Comparison of ENCODE assay signal across 8 cellular contexts in genomic region chr12:68932123-68932700, GRCh38. TPM values are rescaled to one million over a fixed set of nuclear protein-coding genes. Genes with fewer than 3 reads are reported as not detected.
DNase-seq lines count a peak whose midpoint lies in the region; ATAC-seq and TF ChIP-seq lines count a peak whose summit lies in the region.

No MANE protein-coding gene starts in this region.

- ATAC-seq in GM19452 (IDR thresholded peaks at IDR 0.05; ENCODE audit: unreplicated experiment) (peak; percentile 42), HG03439 (IDR thresholded peaks at IDR 0.05; ENCODE audit: unreplicated experiment) (peak; percentile 27), heart left ventricle (peak in 2 of 4 donors; percentile 21 to 35)

- no peak for TF ChIP-seq CTCF in heart left ventricle (IDR thresholded peaks at IDR 0.05)

- H3K4me3 Mint-ChIP-seq in CD8-positive, alpha-beta memory T cell: peak overlapping the region; percentile 83 to 93 (median 87)
- peak overlapping the region; percentile 75 for H3K4me3 Mint-ChIP-seq in activated CD4-positive, alpha-beta memory T cell treated with anti-CD3 and anti-CD28 coated beads, Interleukin-2, amount 10 ng/mL, durations not matched to agents 7 days and 5 days

- no peak overlapping the region for H3K27ac ChIP-seq in CD8-positive, alpha-beta memory T cell (ENCODE audit: low read depth, low read length)
- H3K27ac ChIP-seq in heart left ventricle: peak overlapping the region in 9 of 12 donors; percentile 55 to 81 (median 65)

- peaks cover 29 to 51% of the 10 kb centered on the region in 2 donors for H3K27me3 Mint-ChIP-seq in CD8-positive, alpha-beta memory T cell
- H3K27me3 Mint-ChIP-seq in activated CD4-positive, alpha-beta memory T cell treated with anti-CD3 and anti-CD28 coated beads, Interleukin-2, amount 10 ng/mL, durations not matched to agents 7 days and 5 days: peaks cover 24% of the 10 kb centered on the region

- peaks cover 6 to 14% (median 9%) of the 10 kb centered on the region in 3 donors for H3K4me1 Mint-ChIP-seq in CD8-positive, alpha-beta memory T cell
- H3K4me1 Mint-ChIP-seq in activated CD4-positive, alpha-beta memory T cell treated with anti-CD3 and anti-CD28 coated beads, Interleukin-2, amount 10 ng/mL, durations not matched to agents 7 days and 5 days: peaks cover 14% of the 10 kb centered on the region

- POLR2A ChIA-PET in CD8-positive, alpha-beta memory T cell (lab: Charles Lee): no interaction called here
- POLR2A ChIA-PET in activated CD4-positive, alpha-beta memory T cell treated with anti-CD3 and anti-CD28 coated beads, Interleukin-2, amount 10 ng/mL, durations not matched to agents 7 days and 5 days (lab: Charles Lee): interaction anchor here (0.5 to 1.4 kb wide), 2 partner anchors 9 to 10 kb away, joined by 3 read pairs; no protein-coding TSS in a partner anchor

- 20 to 30% (median 27%) methylated on average over 9 of the region's 9 CpGs for WGBS in heart left ventricle, 4 donors

- DNase-seq in CD8-positive, alpha-beta memory T cell: no peak
- no peak for DNase-seq in activated CD4-positive, alpha-beta memory T cell treated with anti-CD3 and anti-CD28 coated beads, Interleukin-2, amount 10 ng/mL, durations not matched to agents 7 days and 5 days
- no peak for DNase-seq in heart left ventricle
- DNase-seq in putamen (ENCODE audit: low spot score): peak; percentile 30
- DNase-seq in H4 (ENCODE audit: low spot score): no peak
- DNase-seq in activated CD4-positive, CD25-positive, alpha-beta regulatory T cell treated with anti-CD3 and anti-CD28 coated beads, Interleukin-2, amount 50 U/mL, for 72 hours: no peak

- peaks cover 7% of the 10 kb centered on the region for H3K4me1 ChIP-seq in CD8-positive, alpha-beta memory T cell (ENCODE audit: insufficient read depth, low read length)
- peaks cover 0 to 26% (median 7%) of the 10 kb centered on the region in 12 donors for H3K4me1 ChIP-seq in heart left ventricle

- no peaks in the 10 kb centered on the region for H3K9me3 ChIP-seq in CD8-positive, alpha-beta memory T cell (ENCODE audit: low read length)
- H3K9me3 ChIP-seq in heart left ventricle: peaks cover 0 to 6% (median 0%) of the 10 kb centered on the region in 12 donors

- peak overlapping the region; percentile 57 for H3K4me3 ChIP-seq in CD8-positive, alpha-beta memory T cell (ENCODE audit: low read length)
- H3K4me3 ChIP-seq in heart left ventricle: peak overlapping the region; percentile 47 to 80 (median 73)

- intact Hi-C loops in heart left ventricle (cut with DNase I): loop anchor here in 1 of 10 donors (10.0 kb wide), 1 partner anchor 67 kb away; no protein-coding TSS in a partner anchor

- H3K36me3 Mint-ChIP-seq in CD8-positive, alpha-beta memory T cell: no peaks in the 10 kb centered on the region
- peaks cover 4% of the 10 kb centered on the region for H3K36me3 Mint-ChIP-seq in activated CD4-positive, alpha-beta memory T cell treated with anti-CD3 and anti-CD28 coated beads, Interleukin-2, amount 10 ng/mL, durations not matched to agents 7 days and 5 days (ENCODE audit: low read depth)

- CTCF ChIA-PET in CD8-positive, alpha-beta memory T cell (lab: Charles Lee): interaction anchor here (0.8 kb wide), 1 partner anchor 19 kb away, joined by 3 read pairs; no protein-coding TSS in a partner anchor
- CTCF ChIA-PET in activated CD4-positive, alpha-beta memory T cell treated with anti-CD3 and anti-CD28 coated beads, Interleukin-2, amount 10 ng/mL, durations not matched to agents 7 days and 5 days (lab: Charles Lee): no interaction called here

- no peak for TF ChIP-seq POLR2A in heart left ventricle (IDR thresholded peaks at IDR 0.05)

- no peaks in the 10 kb centered on the region for H3K36me3 ChIP-seq in CD8-positive, alpha-beta memory T cell (ENCODE audit: insufficient read depth, low read length)
- no peaks in the 10 kb centered on the region for H3K36me3 ChIP-seq in heart left ventricle

- H3K9me3 Mint-ChIP-seq in CD8-positive, alpha-beta memory T cell: peaks cover 0 to 5% (median 0%) of the 10 kb centered on the region in 5 donors
- peaks cover 2% of the 10 kb centered on the region for H3K9me3 Mint-ChIP-seq in activated CD4-positive, alpha-beta memory T cell treated with anti-CD3 and anti-CD28 coated beads, Interleukin-2, amount 10 ng/mL, durations not matched to agents 7 days and 5 days

- peaks cover 11% of the 10 kb centered on the region for H3K27me3 ChIP-seq in CD8-positive, alpha-beta memory T cell (ENCODE audit: insufficient read depth, low read length, poor library complexity, severe bottlenecking)
- H3K27me3 ChIP-seq in heart left ventricle: peaks cover 0 to 20% (median 2%) of the 10 kb centered on the region in 9 donors

- no peak overlapping the region for H3K27ac Mint-ChIP-seq in CD8-positive, alpha-beta memory T cell
- H3K27ac Mint-ChIP-seq in activated CD4-positive, alpha-beta memory T cell treated with anti-CD3 and anti-CD28 coated beads, Interleukin-2, amount 10 ng/mL, durations not matched to agents 7 days and 5 days: no peak overlapping the region

RNA-seq across cellular contexts. Expression of gene CPM, which starts 0.8 kb away (rescaled TPM):
- total RNA-seq in CD8-positive, alpha-beta memory T cell: 1 to 10 TPM; 1.6 to 1.9 TPM
- 0.26 TPM for polyA plus RNA-seq in CD8-positive, alpha-beta memory T cell
- total RNA-seq in activated CD4-positive, alpha-beta memory T cell treated with anti-CD3 and anti-CD28 coated beads, Interleukin-2, amount 10 ng/mL, durations not matched to agents 7 days and 5 days: 1 to 10 TPM; 1.1 to 1.4 TPM
- 10 to 100 TPM in 3 of 9 donors, 1 to 10 TPM in 6; 2.0 to 25.4 (median 8.8) TPM for total RNA-seq in heart left ventricle
- 10 to 100 TPM in 1 of 2 donors, 1 to 10 TPM in 1; 3.4 to 10.7 TPM for polyA plus RNA-seq in heart left ventricle
- total RNA-seq in H4 (2014; rRNA removed; shearing (Covaris generic)): 0.45 and 1.7 TPM in 2 replicates
